ENCODE assay signal across 14 cellular contexts in genomic region chr9:123422593-123422992, GRCh38.
A peak's percentile ranks its signal among the peaks of the same experiment; 100 is the strongest.
DNase-seq lines count a peak whose midpoint lies in the region; ATAC-seq and TF ChIP-seq lines count a peak whose summit lies in the region.
"Had no signal": no experiment of that assay in that cellular context is flagged by ENCODE, and none has a peak within 500 bp of the region (broad histone marks: within the 10 kb centered on the region; RNA-seq: fewer than 3 reads in every experiment).

No MANE protein-coding gene starts in this region.

- ATAC-seq in activated naive CD4-positive, alpha-beta T cell treated with anti-CD3 and anti-CD28 coated beads, Interleukin-2, amount 50 U/mL, for 72 hours = no peak
- ATAC-seq in HG02623 (IDR thresholded peaks at IDR 0.05; ENCODE audit: unreplicated experiment) = no peak
- ATAC-seq: GM12878 had no signal

- CTCF ChIA-PET in activated naive CD4-positive, alpha-beta T cell treated with anti-CD3 and anti-CD28 coated beads, Interleukin-2, amount 10 ng/mL, durations not matched to agents 7 days and 5 days (lab: Charles Lee) = interaction anchor here (1.0 kb wide), 1 partner anchor 23 kb away, joined by 4 read pairs; no protein-coding TSS in a partner anchor
- CTCF ChIA-PET in CD4-positive, alpha-beta memory T cell (lab: Charles Lee; ENCODE audit: partially characterized antibody) = no interaction called here

- H3K27me3 ChIP-seq in colonic mucosa = no peaks in the 10 kb centered on the region
- no peaks in the 10 kb centered on the region for H3K27me3 ChIP-seq in CD4-positive, alpha-beta memory T cell (ENCODE audit: insufficient read depth, low read length)

- no peaks in the 10 kb centered on the region for H3K4me1 ChIP-seq in colonic mucosa
- no peaks in the 10 kb centered on the region for H3K4me1 ChIP-seq in CD4-positive, alpha-beta memory T cell (ENCODE audit: insufficient read depth, low read length)

- no peaks in the 10 kb centered on the region for H3K36me3 Mint-ChIP-seq in activated naive CD4-positive, alpha-beta T cell treated with anti-CD3 and anti-CD28 coated beads, Interleukin-2, amount 10 ng/mL, durations not matched to agents 7 days and 5 days
- no peaks in the 10 kb centered on the region for H3K36me3 Mint-ChIP-seq in activated naive CD4-positive, alpha-beta T cell treated with anti-CD3 and anti-CD28 coated beads, Interleukin-2, amount 50 U/mL, for 72 hours
- peaks cover 24 to 31% of the 10 kb centered on the region in 2 donors for H3K36me3 Mint-ChIP-seq in CD4-positive, alpha-beta memory T cell

- H3K9ac ChIP-seq in colonic mucosa (ENCODE audit: low read depth in 2 of 2, low read length in 2 of 2) = no peak overlapping the region
- H3K9ac ChIP-seq: BLaER1, GM23248 had no signal

- H3K4me3 ChIP-seq in coronary artery (no peak overlapping the region), colonic mucosa (no peak overlapping the region)
- H3K4me3 ChIP-seq in CD4-positive, alpha-beta memory T cell (ENCODE audit: low read length in 2 of 2) = no peak overlapping the region
- H3K4me3 ChIP-seq: BLaER1, GM12878, GM23248 had no signal

- H3K27ac ChIP-seq in coronary artery (no peak overlapping the region), colonic mucosa (no peak overlapping the region)
- H3K27ac ChIP-seq in CD4-positive, alpha-beta memory T cell (ENCODE audit: low read depth, low read length) = no peak overlapping the region
- H3K27ac ChIP-seq: 22Rv1, BLaER1, GM23248 had no signal

- no peaks in the 10 kb centered on the region for H3K27me3 Mint-ChIP-seq in activated naive CD4-positive, alpha-beta T cell treated with anti-CD3 and anti-CD28 coated beads, Interleukin-2, amount 10 ng/mL, durations not matched to agents 7 days and 5 days
- no peaks in the 10 kb centered on the region for H3K27me3 Mint-ChIP-seq in CD4-positive, alpha-beta memory T cell

- no peak overlapping the region for H3K27ac Mint-ChIP-seq in activated naive CD4-positive, alpha-beta T cell treated with anti-CD3 and anti-CD28 coated beads, Interleukin-2, amount 10 ng/mL, durations not matched to agents 7 days and 5 days
- H3K27ac Mint-ChIP-seq in activated naive CD4-positive, alpha-beta T cell treated with anti-CD3 and anti-CD28 coated beads, Interleukin-2, amount 50 U/mL, for 72 hours = no peak overlapping the region
- H3K27ac Mint-ChIP-seq in CD4-positive, alpha-beta memory T cell = no peak overlapping the region

- intact Hi-C loops in colonic mucosa (cut with DNase I) = no loop called here
- intact Hi-C loops in CD4-positive, alpha-beta memory T cell (cut with micrococcal nuclease) = no loop called here

- H3K4me3 Mint-ChIP-seq in activated naive CD4-positive, alpha-beta T cell treated with anti-CD3 and anti-CD28 coated beads, Interleukin-2, amount 10 ng/mL, durations not matched to agents 7 days and 5 days = no peak overlapping the region
- no peak overlapping the region for H3K4me3 Mint-ChIP-seq in CD4-positive, alpha-beta memory T cell

- H3K4me1 Mint-ChIP-seq in activated naive CD4-positive, alpha-beta T cell treated with anti-CD3 and anti-CD28 coated beads, Interleukin-2, amount 10 ng/mL, durations not matched to agents 7 days and 5 days = no peaks in the 10 kb centered on the region
- no peaks in the 10 kb centered on the region for H3K4me1 Mint-ChIP-seq in CD4-positive, alpha-beta memory T cell

- H3K9me3 Mint-ChIP-seq in activated naive CD4-positive, alpha-beta T cell treated with anti-CD3 and anti-CD28 coated beads, Interleukin-2, amount 10 ng/mL, durations not matched to agents 7 days and 5 days = no peaks in the 10 kb centered on the region
- H3K9me3 Mint-ChIP-seq in activated naive CD4-positive, alpha-beta T cell treated with anti-CD3 and anti-CD28 coated beads, Interleukin-2, amount 50 U/mL, for 72 hours = no peaks in the 10 kb centered on the region
- no peaks in the 10 kb centered on the region for H3K9me3 Mint-ChIP-seq in CD4-positive, alpha-beta memory T cell
- H3K9me3 Mint-ChIP-seq: H9 had no signal

- DNase-seq in activated naive CD4-positive, alpha-beta T cell treated with anti-CD3 and anti-CD28 coated beads, Interleukin-2, amount 10 ng/mL, durations not matched to agents 7 days and 5 days = peak; percentile 8
- no peak for DNase-seq in activated naive CD4-positive, alpha-beta T cell treated with anti-CD3 and anti-CD28 coated beads, Interleukin-2, amount 50 U/mL, for 72 hours (ENCODE audit: low spot score in 2 of 2)
- DNase-seq in coronary artery (ENCODE audit: low spot score) = peak; percentile 11
- peak; percentile 14 for DNase-seq in mesenteric fat pad (ENCODE audit: low spot score)
- no peak for DNase-seq in colonic mucosa
- DNase-seq in CD4-positive, alpha-beta memory T cell = no peak
- DNase-seq: AML-193, DMS53, GM23248 had no signal

- H3K36me3 ChIP-seq in colonic mucosa = no peaks in the 10 kb centered on the region
- no peaks in the 10 kb centered on the region for H3K36me3 ChIP-seq in CD4-positive, alpha-beta memory T cell (ENCODE audit: insufficient read depth, low read length)

- no peak for TF ChIP-seq CTCF in coronary artery (IDR thresholded peaks at IDR 0.05)
- no peak for TF ChIP-seq CTCF in colonic mucosa (IDR thresholded peaks at IDR 0.05)

- no peaks in the 10 kb centered on the region for H3K9me3 ChIP-seq in colonic mucosa
- no peaks in the 10 kb centered on the region for H3K9me3 ChIP-seq in CD4-positive, alpha-beta memory T cell (ENCODE audit: control insufficient read depth in 1 of 2, low read length in 2 of 2)
- H3K9me3 ChIP-seq: BLaER1 had no signal

- POLR2A ChIA-PET in CD4-positive, alpha-beta memory T cell (lab: Charles Lee; ENCODE audit: partially characterized antibody) = no interaction called here

Comparison
In these comparisons a context has a peak if more than half of its experiments do, and no peak if none do; other contexts are left out.
1. DNase-seq: peak in activated naive CD4-positive, alpha-beta T cell treated with anti-CD3 and anti-CD28 coated beads, Interleukin-2, amount 10 ng/mL, durations not matched to agents 7 days and 5 days (single experiment), coronary artery (single experiment) and mesenteric fat pad (single experiment); none in activated naive CD4-positive, alpha-beta T cell treated with anti-CD3 and anti-CD28 coated beads, Interleukin-2, amount 50 U/mL, for 72 hours (0 of 2), colonic mucosa (single experiment) and CD4-positive, alpha-beta memory T cell (0 of 5).